In the genomic region with DNA sequence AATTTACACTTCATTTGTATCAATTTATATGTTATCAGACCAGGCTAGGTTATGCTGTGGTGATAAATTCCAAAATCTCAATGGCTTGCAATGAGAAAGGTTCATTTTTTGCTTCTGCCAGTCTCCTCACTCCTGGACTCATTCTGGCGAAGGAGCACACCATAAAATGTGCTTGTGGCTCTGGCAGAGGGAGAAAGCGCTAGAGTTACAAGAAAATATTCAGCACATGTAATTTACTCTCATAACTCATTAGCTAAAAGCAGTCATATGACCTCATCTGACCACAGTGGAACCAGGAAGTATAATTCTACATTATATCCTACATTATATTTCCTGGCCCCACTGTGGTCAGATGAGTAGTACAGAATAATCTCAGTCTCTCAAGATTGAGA, we compare ENCODE assay signal across 12 cellular contexts.
DNase-seq lines count a peak whose midpoint lies in the region; FAIRE-seq and TF ChIP-seq lines count a peak whose summit lies in the region.
"Had no signal": no experiment of that assay in that cellular context is flagged by ENCODE, and none has a peak within 500 bp of the region (broad histone marks: within the 10 kb centered on the region; RNA-seq: fewer than 3 reads in every experiment).

No MANE protein-coding gene starts in this region.

- peaks cover 16% of the 10 kb centered on the region for H3K4me1 ChIP-seq in astrocyte (ENCODE audit: insufficient read depth, low read length)

- H3K4me1 Mint-ChIP-seq in astrocyte (ENCODE audit: low read depth, unreplicated experiment) = peaks cover 22% of the 10 kb centered on the region

- no peaks in the 10 kb centered on the region for H3K27me3 ChIP-seq in astrocyte (ENCODE audit: insufficient read depth, low read length)

- FAIRE-seq in astrocyte (lab: Jason Lieb, UNC) = no peak
- FAIRE-seq: GM12892 had no signal

- DNase-seq in A172 (ENCODE audit: low spot score) (peak; percentile 59), astrocyte (ENCODE audit: low read depth) (peak; percentile 73), kidney glomerular epithelial cell (lab: John Stamatoyannopoulos, UW) (peak; percentile 61), globus pallidus (ENCODE audit: low spot score) (no peak), HUDEP-2 (lab: John Stamatoyannopoulos, UW; ENCODE audit: unreplicated experiment in 76 of 76) (no peak), G401 (ENCODE audit: low spot score) (no peak), DMS79 treated with DMSO at 0.1 percent for 48 hours (lab: John Stamatoyannopoulos, UW) (no peak)
- DNase-seq: NCI-H2171 treated with DMSO at 0.1 percent for 48 hours had no signal

- H3K4me3 Mint-ChIP-seq in astrocyte (ENCODE audit: unreplicated experiment) = no peak overlapping the region
- H3K4me3 Mint-ChIP-seq: dendritic cell treated with granulocyte-macrophage colony-stimulating factor and Interleukin-4, amounts not matched to agents 40 ng/mL and 50 ng/mL, for 4 days had no signal

- no peak for TF ChIP-seq CTCF in astrocyte (IDR thresholded peaks at IDR 0.05; ENCODE audit: insufficient read depth, low read depth, low read length)

- peak overlapping the region; percentile 23 for H2AFZ ChIP-seq in astrocyte (ENCODE audit: low read depth, low read length)

- peak overlapping the region; percentile 76 for H3K9ac ChIP-seq in astrocyte (ENCODE audit: low read length)

- H3K27ac ChIP-seq in astrocyte (ENCODE audit: low read depth, low read length) = peak overlapping the region; percentile 95
- H3K27ac ChIP-seq: HL-60 had no signal

- H3K4me3 ChIP-seq in astrocyte (ENCODE audit: insufficient read depth, low read depth, low read length) = peak overlapping the region; percentile 3

- no peaks in the 10 kb centered on the region for H3K27me3 Mint-ChIP-seq in astrocyte (ENCODE audit: low read depth, unreplicated experiment)
- H3K27me3 Mint-ChIP-seq: dendritic cell treated with granulocyte-macrophage colony-stimulating factor and Interleukin-4, amounts not matched to agents 40 ng/mL and 50 ng/mL, for 4 days had no signal

- no peaks in the 10 kb centered on the region for H3K9me3 ChIP-seq in astrocyte (ENCODE audit: insufficient read depth, low read depth, low read length)

- no peaks in the 10 kb centered on the region for H4K20me1 ChIP-seq in astrocyte (ENCODE audit: insufficient read depth, low read length)

- H3K36me3 ChIP-seq in astrocyte (ENCODE audit: insufficient read depth, low read length) = no peaks in the 10 kb centered on the region

- in situ Hi-C loops in G401 (cut with HindIII; ENCODE audit: low sequenced_read_pairs) = no loop called here

- no peak for TF ChIP-seq EP300 in Ishikawa (IDR thresholded peaks at IDR 0.05; ENCODE audit: borderline replicate concordance)

- no peaks in the 10 kb centered on the region for H3K79me2 ChIP-seq in astrocyte (ENCODE audit: insufficient read depth, low read length)

- peak overlapping the region; percentile 100 for H3K27ac Mint-ChIP-seq in astrocyte (ENCODE audit: unreplicated experiment)
- H3K27ac Mint-ChIP-seq: dendritic cell treated with granulocyte-macrophage colony-stimulating factor and Interleukin-4, amounts not matched to agents 40 ng/mL and 50 ng/mL, for 4 days had no signal

- H3K4me2 ChIP-seq in astrocyte (ENCODE audit: low read length) = peak overlapping the region; percentile 78

- no peaks in the 10 kb centered on the region for H3K36me3 Mint-ChIP-seq in astrocyte (ENCODE audit: low read depth, unreplicated experiment)

- no peaks in the 10 kb centered on the region for H3K9me3 Mint-ChIP-seq in astrocyte (ENCODE audit: unreplicated experiment)

- TF ChIP-seq RAD21 in Ishikawa (IDR thresholded peaks at IDR 0.05; ENCODE audit: low read depth) = no peak

TF ChIP-seq in Ishikawa, 13 proteins besides CTCF, POLR2A, EP300 and RAD21:
- TF ChIP-seq, protein P1, sequence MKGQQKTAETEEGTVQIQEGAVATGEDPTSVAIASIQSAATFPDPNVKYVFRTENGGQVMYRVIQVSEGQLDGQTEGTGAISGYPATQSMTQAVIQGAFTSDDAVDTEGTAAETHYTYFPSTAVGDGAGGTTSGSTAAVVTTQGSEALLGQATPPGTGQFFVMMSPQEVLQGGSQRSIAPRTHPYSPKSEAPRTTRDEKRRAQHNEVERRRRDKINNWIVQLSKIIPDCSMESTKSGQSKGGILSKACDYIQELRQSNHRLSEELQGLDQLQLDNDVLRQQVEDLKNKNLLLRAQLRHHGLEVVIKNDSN (IDR thresholded peaks at IDR 0.05) = no peak
- TF ChIP-seq EGR1 (IDR thresholded peaks at IDR 0.05) (no peak), NFIC (IDR thresholded peaks at IDR 0.05) (no peak), TEAD4 (IDR thresholded peaks at IDR 0.05) (no peak), FOXM1 (IDR thresholded peaks at IDR 0.05; ENCODE audit: borderline replicate concordance, low read depth) (0 out of 2 replicates have a peak, but pooled peaks have one; percentile 5)
- TF ChIP-seq, protein P2, sequence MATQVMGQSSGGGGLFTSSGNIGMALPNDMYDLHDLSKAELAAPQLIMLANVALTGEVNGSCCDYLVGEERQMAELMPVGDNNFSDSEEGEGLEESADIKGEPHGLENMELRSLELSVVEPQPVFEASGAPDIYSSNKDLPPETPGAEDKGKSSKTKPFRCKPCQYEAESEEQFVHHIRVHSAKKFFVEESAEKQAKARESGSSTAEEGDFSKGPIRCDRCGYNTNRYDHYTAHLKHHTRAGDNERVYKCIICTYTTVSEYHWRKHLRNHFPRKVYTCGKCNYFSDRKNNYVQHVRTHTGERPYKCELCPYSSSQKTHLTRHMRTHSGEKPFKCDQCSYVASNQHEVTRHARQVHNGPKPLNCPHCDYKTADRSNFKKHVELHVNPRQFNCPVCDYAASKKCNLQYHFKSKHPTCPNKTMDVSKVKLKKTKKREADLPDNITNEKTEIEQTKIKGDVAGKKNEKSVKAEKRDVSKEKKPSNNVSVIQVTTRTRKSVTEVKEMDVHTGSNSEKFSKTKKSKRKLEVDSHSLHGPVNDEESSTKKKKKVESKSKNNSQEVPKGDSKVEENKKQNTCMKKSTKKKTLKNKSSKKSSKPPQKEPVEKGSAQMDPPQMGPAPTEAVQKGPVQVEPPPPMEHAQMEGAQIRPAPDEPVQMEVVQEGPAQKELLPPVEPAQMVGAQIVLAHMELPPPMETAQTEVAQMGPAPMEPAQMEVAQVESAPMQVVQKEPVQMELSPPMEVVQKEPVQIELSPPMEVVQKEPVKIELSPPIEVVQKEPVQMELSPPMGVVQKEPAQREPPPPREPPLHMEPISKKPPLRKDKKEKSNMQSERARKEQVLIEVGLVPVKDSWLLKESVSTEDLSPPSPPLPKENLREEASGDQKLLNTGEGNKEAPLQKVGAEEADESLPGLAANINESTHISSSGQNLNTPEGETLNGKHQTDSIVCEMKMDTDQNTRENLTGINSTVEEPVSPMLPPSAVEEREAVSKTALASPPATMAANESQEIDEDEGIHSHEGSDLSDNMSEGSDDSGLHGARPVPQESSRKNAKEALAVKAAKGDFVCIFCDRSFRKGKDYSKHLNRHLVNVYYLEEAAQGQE (IDR thresholded peaks at IDR 0.05; ENCODE audit: low read depth) = no peak

Comparison
In these comparisons a context has a peak if more than half of its experiments do, and no peak if none do; other contexts are left out.
1. DNase-seq: peak in A172 (single experiment), astrocyte (single experiment) and kidney glomerular epithelial cell (single experiment); none in globus pallidus (single experiment), HUDEP-2 (0 of 76), G401 (single experiment) and DMS79 treated with DMSO at 0.1 percent for 48 hours (single experiment).